In the genomic region with DNA sequence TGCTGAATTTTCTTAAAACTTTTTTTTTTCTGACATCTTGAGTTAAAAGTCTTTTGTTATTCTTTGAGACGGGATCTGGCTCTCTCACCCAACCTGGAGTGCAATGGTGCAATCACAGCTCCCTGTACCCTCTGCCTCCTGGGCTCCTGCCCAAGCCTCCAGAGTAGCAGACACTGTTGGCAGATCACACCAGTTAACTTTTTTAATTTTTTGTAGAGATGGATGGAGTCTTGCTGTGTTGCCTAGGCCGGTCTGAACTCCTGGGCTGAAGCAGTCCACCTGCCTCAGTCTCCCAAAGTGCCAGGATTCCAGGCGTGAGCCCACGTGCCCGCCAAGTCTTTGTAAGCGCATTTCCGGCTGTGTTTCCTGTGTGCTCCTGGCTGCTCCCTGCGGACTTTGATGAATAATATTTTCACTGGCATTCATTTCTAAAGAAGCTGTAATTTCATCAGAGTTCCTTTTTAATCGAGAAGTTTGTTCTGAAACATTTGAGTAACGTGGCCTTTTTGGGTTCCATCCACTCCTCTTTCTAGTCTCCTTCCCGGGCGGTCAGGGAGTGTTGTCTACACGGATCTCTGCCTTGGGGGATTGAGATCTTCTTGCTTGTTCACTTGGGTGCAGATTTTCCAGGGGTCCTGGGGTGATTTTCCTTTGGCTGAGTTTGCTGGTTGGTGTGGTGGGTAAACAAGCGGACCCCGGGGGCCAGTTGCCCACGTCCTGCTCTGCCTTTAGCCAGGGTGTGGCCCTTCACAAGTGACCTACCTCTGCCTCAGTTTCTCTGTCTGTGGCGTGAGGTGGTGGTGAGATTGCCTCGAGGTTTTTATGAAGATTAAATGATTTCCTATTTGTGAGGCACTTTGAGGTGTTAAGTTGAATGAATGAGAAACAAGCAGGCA, we compare ENCODE assay signal across 1 cellular context.
TF ChIP-seq lines count a peak whose summit lies in the region.

No MANE protein-coding gene starts in this region.

TF ChIP-seq in WTC11, 78 proteins besides CTCF, POLR2A, EP300 and RAD21 (continued from another document):
- TF ChIP-seq HMGXB4 (CRISPR knock-in tag; IDR thresholded peaks at IDR 0.05) (no peak), NR1H2 (CRISPR knock-in tag; IDR thresholded peaks at IDR 0.05) (no peak), TEAD4 (CRISPR knock-in tag; IDR thresholded peaks at IDR 0.05) (no peak)
- TF ChIP-seq, protein P1, sequence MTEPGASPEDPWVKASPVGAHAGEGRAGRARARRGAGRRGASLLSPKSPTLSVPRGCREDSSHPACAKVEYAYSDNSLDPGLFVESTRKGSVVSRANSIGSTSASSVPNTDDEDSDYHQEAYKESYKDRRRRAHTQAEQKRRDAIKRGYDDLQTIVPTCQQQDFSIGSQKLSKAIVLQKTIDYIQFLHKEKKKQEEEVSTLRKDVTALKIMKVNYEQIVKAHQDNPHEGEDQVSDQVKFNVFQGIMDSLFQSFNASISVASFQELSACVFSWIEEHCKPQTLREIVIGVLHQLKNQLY (CRISPR knock-in tag; IDR thresholded peaks at IDR 0.05): no peak
- TF ChIP-seq, protein P2, sequence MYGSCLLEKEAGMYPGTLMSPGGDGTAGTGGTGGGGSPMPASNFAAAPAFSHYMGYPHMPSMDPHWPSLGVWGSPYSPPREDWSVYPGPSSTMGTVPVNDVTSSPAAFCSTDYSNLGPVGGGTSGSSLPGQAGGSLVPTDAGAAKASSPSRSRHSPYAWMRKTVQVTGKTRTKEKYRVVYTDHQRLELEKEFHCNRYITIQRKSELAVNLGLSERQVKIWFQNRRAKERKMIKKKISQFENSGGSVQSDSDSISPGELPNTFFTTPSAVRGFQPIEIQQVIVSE (CRISPR knock-in tag; IDR thresholded peaks at IDR 0.05; ENCODE audit: borderline replicate concordance): no peak
- TF ChIP-seq, protein P3, sequence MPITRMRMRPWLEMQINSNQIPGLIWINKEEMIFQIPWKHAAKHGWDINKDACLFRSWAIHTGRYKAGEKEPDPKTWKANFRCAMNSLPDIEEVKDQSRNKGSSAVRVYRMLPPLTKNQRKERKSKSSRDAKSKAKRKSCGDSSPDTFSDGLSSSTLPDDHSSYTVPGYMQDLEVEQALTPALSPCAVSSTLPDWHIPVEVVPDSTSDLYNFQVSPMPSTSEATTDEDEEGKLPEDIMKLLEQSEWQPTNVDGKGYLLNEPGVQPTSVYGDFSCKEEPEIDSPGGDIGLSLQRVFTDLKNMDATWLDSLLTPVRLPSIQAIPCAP (CRISPR knock-in tag; IDR thresholded peaks at IDR 0.05): no peak
- TF ChIP-seq, protein P4, sequence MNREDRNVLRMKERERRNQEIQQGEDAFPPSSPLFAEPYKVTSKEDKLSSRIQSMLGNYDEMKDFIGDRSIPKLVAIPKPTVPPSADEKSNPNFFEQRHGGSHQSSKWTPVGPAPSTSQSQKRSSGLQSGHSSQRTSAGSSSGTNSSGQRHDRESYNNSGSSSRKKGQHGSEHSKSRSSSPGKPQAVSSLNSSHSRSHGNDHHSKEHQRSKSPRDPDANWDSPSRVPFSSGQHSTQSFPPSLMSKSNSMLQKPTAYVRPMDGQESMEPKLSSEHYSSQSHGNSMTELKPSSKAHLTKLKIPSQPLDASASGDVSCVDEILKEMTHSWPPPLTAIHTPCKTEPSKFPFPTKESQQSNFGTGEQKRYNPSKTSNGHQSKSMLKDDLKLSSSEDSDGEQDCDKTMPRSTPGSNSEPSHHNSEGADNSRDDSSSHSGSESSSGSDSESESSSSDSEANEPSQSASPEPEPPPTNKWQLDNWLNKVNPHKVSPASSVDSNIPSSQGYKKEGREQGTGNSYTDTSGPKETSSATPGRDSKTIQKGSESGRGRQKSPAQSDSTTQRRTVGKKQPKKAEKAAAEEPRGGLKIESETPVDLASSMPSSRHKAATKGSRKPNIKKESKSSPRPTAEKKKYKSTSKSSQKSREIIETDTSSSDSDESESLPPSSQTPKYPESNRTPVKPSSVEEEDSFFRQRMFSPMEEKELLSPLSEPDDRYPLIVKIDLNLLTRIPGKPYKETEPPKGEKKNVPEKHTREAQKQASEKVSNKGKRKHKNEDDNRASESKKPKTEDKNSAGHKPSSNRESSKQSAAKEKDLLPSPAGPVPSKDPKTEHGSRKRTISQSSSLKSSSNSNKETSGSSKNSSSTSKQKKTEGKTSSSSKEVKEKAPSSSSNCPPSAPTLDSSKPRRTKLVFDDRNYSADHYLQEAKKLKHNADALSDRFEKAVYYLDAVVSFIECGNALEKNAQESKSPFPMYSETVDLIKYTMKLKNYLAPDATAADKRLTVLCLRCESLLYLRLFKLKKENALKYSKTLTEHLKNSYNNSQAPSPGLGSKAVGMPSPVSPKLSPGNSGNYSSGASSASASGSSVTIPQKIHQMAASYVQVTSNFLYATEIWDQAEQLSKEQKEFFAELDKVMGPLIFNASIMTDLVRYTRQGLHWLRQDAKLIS (CRISPR knock-in tag; IDR thresholded peaks at IDR 0.05; ENCODE audit: borderline replicate concordance): no peak
TF ChIP-seq in WTC11: peak in this region for 0.
